ENCODE assay signal across 25 cellular contexts in the genomic region with DNA sequence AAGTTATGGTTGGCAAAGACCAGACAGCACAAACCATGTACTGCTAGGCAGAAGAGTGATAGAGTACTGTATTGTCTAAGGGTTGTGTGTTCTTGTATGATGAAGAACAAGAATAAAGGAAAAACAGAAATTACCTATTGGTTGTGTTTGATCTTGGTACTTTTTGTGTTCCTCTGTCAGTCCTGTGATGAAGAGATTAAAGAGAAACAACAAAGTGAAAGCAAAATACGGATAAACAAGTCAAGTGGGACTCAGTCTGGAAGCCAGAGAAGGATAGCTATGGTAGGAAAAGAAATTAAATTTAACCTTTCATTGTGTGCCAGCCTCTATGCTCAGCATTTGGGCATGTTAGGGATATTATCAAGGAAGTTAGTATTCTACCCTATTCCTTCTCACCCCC.
DNase-seq lines count a peak whose midpoint lies in the region; ATAC-seq, FAIRE-seq and TF ChIP-seq lines count a peak whose summit lies in the region.
"Had no signal": no experiment of that assay in that cellular context is flagged by ENCODE, and none has a peak within 500 bp of the region (broad histone marks: within the 10 kb centered on the region; RNA-seq: fewer than 3 reads in every experiment).

No MANE protein-coding gene starts in this region.

- ATAC-seq in activated CD8-positive, alpha-beta T cell treated with anti-CD3 and anti-CD28 coated beads, Interleukin-2, amount 10 ng/mL, durations not matched to agents 7 days and 5 days, result peak; percentile 55
- ATAC-seq in activated CD8-positive, alpha-beta T cell treated with anti-CD3 and anti-CD28 coated beads for 36 hours, result no peak
- ATAC-seq in naive thymus-derived CD4-positive, alpha-beta T cell, result peak; percentile 38
- ATAC-seq in pancreas, result no peak
- ATAC-seq: heart left ventricle, left colon, upper lobe of right lung had no signal

- H3K4me3 ChIP-seq in GM23248, result no peak overlapping the region
- H3K4me3 ChIP-seq in naive thymus-derived CD4-positive, alpha-beta T cell (ENCODE audit: low read length), result no peak overlapping the region
- no peak overlapping the region for H3K4me3 ChIP-seq in pancreas
- H3K4me3 ChIP-seq: ascending aorta, heart left ventricle, SJCRH30, upper lobe of right lung had no signal

- intact Hi-C loops in activated CD8-positive, alpha-beta T cell treated with anti-CD3 and anti-CD28 coated beads for 36 hours (cut with micrococcal nuclease), result no loop called here
- intact Hi-C loops in activated T-helper 1 cell treated with anti-CD3 and anti-CD28 coated beads, Interleukin-12 subunit alpha, Interleukin-12 subunit beta, Interleukin-2, Interleukin-4 antibody, amounts not matched to agents 30 ng/mL and 10 ng/mL and 1 ng/mL, durations not matched to agents 14 hours and 24 hours and 36 hours (cut with micrococcal nuclease), result loop anchor here (1.0 kb wide), 1 partner anchor 10 kb away; no protein-coding TSS in a partner anchor
- intact Hi-C loops in naive thymus-derived CD4-positive, alpha-beta T cell (cut with micrococcal nuclease), result loop anchor here in 1 of 2 donors (1.0 kb wide), 1 partner anchor 9 kb away; no protein-coding TSS in a partner anchor
- intact Hi-C loops in pancreas (cut with DNase I), result no loop called here

- peaks cover 28% of the 10 kb centered on the region for H3K4me1 Mint-ChIP-seq in activated CD8-positive, alpha-beta T cell treated with anti-CD3 and anti-CD28 coated beads, Interleukin-2, amount 10 ng/mL, durations not matched to agents 7 days and 5 days (ENCODE audit: low read depth)
- peaks cover 14% of the 10 kb centered on the region for H3K4me1 Mint-ChIP-seq in activated CD8-positive, alpha-beta T cell treated with anti-CD3 and anti-CD28 coated beads for 36 hours (ENCODE audit: low read depth)
- H3K4me1 Mint-ChIP-seq in activated T-helper 1 cell treated with anti-CD3 and anti-CD28 coated beads, Interleukin-12 subunit alpha, Interleukin-12 subunit beta, Interleukin-2, Interleukin-4 antibody, amounts not matched to agents 30 ng/mL and 10 ng/mL and 1 ng/mL, durations not matched to agents 14 hours and 24 hours and 36 hours (ENCODE audit: low read depth), result peaks cover 31% of the 10 kb centered on the region
- H3K4me1 Mint-ChIP-seq in naive thymus-derived CD4-positive, alpha-beta T cell, result peaks cover 17 to 76% (median 57%) of the 10 kb centered on the region in 7 donors
- H3K4me1 Mint-ChIP-seq: naive B cell had no signal

- H3K27me3 ChIP-seq in GM23248 (replicated peaks; ENCODE audit: insufficient read depth) (no peaks in the 10 kb centered on the region), pancreas (no peaks in the 10 kb centered on the region)
- H3K27me3 ChIP-seq in naive thymus-derived CD4-positive, alpha-beta T cell (ENCODE audit: control insufficient read depth in 2 of 2, insufficient read depth in 2 of 2, low read length in 2 of 2), result no peaks in the 10 kb centered on the region
- H3K27me3 ChIP-seq: ascending aorta, dorsolateral prefrontal cortex, heart left ventricle, SJCRH30, upper lobe of right lung had no signal

- H3K9me3 Mint-ChIP-seq in activated CD8-positive, alpha-beta T cell treated with anti-CD3 and anti-CD28 coated beads, Interleukin-2, amount 10 ng/mL, durations not matched to agents 7 days and 5 days (ENCODE audit: insufficient read depth), result peaks cover 6% of the 10 kb centered on the region
- peaks cover 1% of the 10 kb centered on the region for H3K9me3 Mint-ChIP-seq in activated CD8-positive, alpha-beta T cell treated with anti-CD3 and anti-CD28 coated beads for 36 hours
- H3K9me3 Mint-ChIP-seq in activated T-helper 1 cell treated with anti-CD3 and anti-CD28 coated beads, Interleukin-12 subunit alpha, Interleukin-12 subunit beta, Interleukin-2, Interleukin-4 antibody, amounts not matched to agents 30 ng/mL and 10 ng/mL and 1 ng/mL, durations not matched to agents 14 hours and 24 hours and 36 hours, result peaks cover 14% of the 10 kb centered on the region
- peaks cover 0 to 21% (median 8%) of the 10 kb centered on the region in 11 donors for H3K9me3 Mint-ChIP-seq in naive thymus-derived CD4-positive, alpha-beta T cell
- H3K9me3 Mint-ChIP-seq: memory B cell had no signal

- H3K36me3 ChIP-seq in GM23248 (ENCODE audit: low read depth) (no peaks in the 10 kb centered on the region), pancreas (no peaks in the 10 kb centered on the region)
- no peaks in the 10 kb centered on the region for H3K36me3 ChIP-seq in naive thymus-derived CD4-positive, alpha-beta T cell (ENCODE audit: control insufficient read depth in 2 of 3, insufficient read depth in 3 of 3, low read length in 3 of 3)
- H3K36me3 ChIP-seq: ascending aorta, heart left ventricle, SJCRH30, upper lobe of right lung, WERI-Rb-1 had no signal

- H3K36me3 Mint-ChIP-seq in activated CD8-positive, alpha-beta T cell treated with anti-CD3 and anti-CD28 coated beads, Interleukin-2, amount 10 ng/mL, durations not matched to agents 7 days and 5 days (ENCODE audit: low read depth), result peaks cover 34% of the 10 kb centered on the region
- no peaks in the 10 kb centered on the region for H3K36me3 Mint-ChIP-seq in activated CD8-positive, alpha-beta T cell treated with anti-CD3 and anti-CD28 coated beads for 36 hours (ENCODE audit: low read depth)
- peaks cover 17% of the 10 kb centered on the region for H3K36me3 Mint-ChIP-seq in activated T-helper 1 cell treated with anti-CD3 and anti-CD28 coated beads, Interleukin-12 subunit alpha, Interleukin-12 subunit beta, Interleukin-2, Interleukin-4 antibody, amounts not matched to agents 30 ng/mL and 10 ng/mL and 1 ng/mL, durations not matched to agents 14 hours and 24 hours and 36 hours (ENCODE audit: low read depth)
- peaks cover 1 to 52% (median 8%) of the 10 kb centered on the region in 5 donors for H3K36me3 Mint-ChIP-seq in naive thymus-derived CD4-positive, alpha-beta T cell
- H3K36me3 Mint-ChIP-seq: memory B cell, naive B cell had no signal

- H3K27ac ChIP-seq in GM23248 (no peak overlapping the region), pancreas (no peak overlapping the region)
- no peak overlapping the region for H3K27ac ChIP-seq in naive thymus-derived CD4-positive, alpha-beta T cell (ENCODE audit: low read depth, low read length)
- H3K27ac ChIP-seq: ascending aorta, dorsolateral prefrontal cortex, heart left ventricle, SJCRH30, upper lobe of right lung, WERI-Rb-1 had no signal

- no peak for FAIRE-seq in pancreas (lab: Jason Lieb, UNC)
- FAIRE-seq: GM12892 had no signal

- DNase-seq in activated CD8-positive, alpha-beta T cell treated with anti-CD3 and anti-CD28 coated beads, Interleukin-2, amount 10 ng/mL, durations not matched to agents 7 days and 5 days, result no peak
- no peak for DNase-seq in activated CD8-positive, alpha-beta T cell treated with anti-CD3 and anti-CD28 coated beads for 36 hours
- DNase-seq in GM23248, result no peak
- DNase-seq in activated T-helper 1 cell treated with anti-CD3 and anti-CD28 coated beads, Interleukin-12 subunit alpha, Interleukin-12 subunit beta, Interleukin-2, Interleukin-4 antibody, amounts not matched to agents 30 ng/mL and 10 ng/mL and 1 ng/mL, durations not matched to agents 14 hours and 24 hours and 36 hours (ENCODE audit: low spot score), result no peak
- peak in 4 of 9 donors; percentile 12 to 34 (median 22) for DNase-seq in naive thymus-derived CD4-positive, alpha-beta T cell
- DNase-seq in pancreas, result no peak
- no peak for DNase-seq in NCI-H1105 treated with DMSO at 0.1 percent for 48 hours (lab: John Stamatoyannopoulos, UW)
- DNase-seq in superior temporal gyrus (ENCODE audit: extremely low spot score), result no peak
- DNase-seq: activated effector memory CD4-positive, alpha-beta T cell treated with anti-CD3 and anti-CD28 coated beads, Interleukin-2, amount 50 U/mL, for 16 hours; Calu3; dorsolateral prefrontal cortex; heart left ventricle; Karpas-422; left colon; naive B cell; NCI-H1048; NCI-H2029 treated with DMSO at 0.1 percent for 48 hours; NCI-H446; SJCRH30; upper lobe of right lung; WERI-Rb-1 had no signal

- TF ChIP-seq CTCF in activated CD8-positive, alpha-beta T cell treated with anti-CD3 and anti-CD28 coated beads for 36 hours (IDR thresholded peaks at IDR 0.05), result no peak
- no peak for TF ChIP-seq CTCF in pancreas (IDR thresholded peaks at IDR 0.05)

- peak overlapping the region; percentile 19 for H3K4me2 ChIP-seq in GM23248 (ENCODE audit: unreplicated experiment)

- no peaks in the 10 kb centered on the region for H3K4me1 ChIP-seq in GM23248 (ENCODE audit: insufficient read depth)
- H3K4me1 ChIP-seq in naive thymus-derived CD4-positive, alpha-beta T cell (ENCODE audit: control insufficient read depth in 2 of 2, insufficient read depth in 2 of 2, low read length in 2 of 2), result peaks cover 0 to 18% of the 10 kb centered on the region in 2 donors
- H3K4me1 ChIP-seq in pancreas, result peaks cover 0 to 6% (median 0%) of the 10 kb centered on the region in 3 donors
- H3K4me1 ChIP-seq: ascending aorta, heart left ventricle, SJCRH30, upper lobe of right lung had no signal

- no peaks in the 10 kb centered on the region for H3K27me3 Mint-ChIP-seq in activated CD8-positive, alpha-beta T cell treated with anti-CD3 and anti-CD28 coated beads, Interleukin-2, amount 10 ng/mL, durations not matched to agents 7 days and 5 days (ENCODE audit: low read depth)
- no peaks in the 10 kb centered on the region for H3K27me3 Mint-ChIP-seq in activated CD8-positive, alpha-beta T cell treated with anti-CD3 and anti-CD28 coated beads for 36 hours
- peaks cover 2% of the 10 kb centered on the region for H3K27me3 Mint-ChIP-seq in activated T-helper 1 cell treated with anti-CD3 and anti-CD28 coated beads, Interleukin-12 subunit alpha, Interleukin-12 subunit beta, Interleukin-2, Interleukin-4 antibody, amounts not matched to agents 30 ng/mL and 10 ng/mL and 1 ng/mL, durations not matched to agents 14 hours and 24 hours and 36 hours (ENCODE audit: insufficient read depth)
- H3K27me3 Mint-ChIP-seq in naive thymus-derived CD4-positive, alpha-beta T cell, result no peaks in the 10 kb centered on the region
- H3K27me3 Mint-ChIP-seq: central memory CD8-positive, alpha-beta T cell; naive B cell had no signal

- in situ Hi-C loops in GM23248 (cut with MboI), result no loop called here

- H3K9me3 ChIP-seq in GM23248 (ENCODE audit: low read depth) (no peaks in the 10 kb centered on the region), pancreas (no peaks in the 10 kb centered on the region)
- H3K9me3 ChIP-seq in naive thymus-derived CD4-positive, alpha-beta T cell (ENCODE audit: control insufficient read depth in 2 of 3, low read length in 3 of 3), result no peaks in the 10 kb centered on the region
- H3K9me3 ChIP-seq: ascending aorta, heart left ventricle, upper lobe of right lung had no signal

- peak overlapping the region; percentile 52 for H3K4me3 Mint-ChIP-seq in activated CD8-positive, alpha-beta T cell treated with anti-CD3 and anti-CD28 coated beads, Interleukin-2, amount 10 ng/mL, durations not matched to agents 7 days and 5 days
- H3K4me3 Mint-ChIP-seq in activated CD8-positive, alpha-beta T cell treated with anti-CD3 and anti-CD28 coated beads for 36 hours, result no peak overlapping the region
- H3K4me3 Mint-ChIP-seq in activated T-helper 1 cell treated with anti-CD3 and anti-CD28 coated beads, Interleukin-12 subunit alpha, Interleukin-12 subunit beta, Interleukin-2, Interleukin-4 antibody, amounts not matched to agents 30 ng/mL and 10 ng/mL and 1 ng/mL, durations not matched to agents 14 hours and 24 hours and 36 hours, result peak overlapping the region; percentile 77
- peak overlapping the region in 9 of 10 donors; percentile 18 to 80 (median 64) for H3K4me3 Mint-ChIP-seq in naive thymus-derived CD4-positive, alpha-beta T cell
- H3K4me3 Mint-ChIP-seq: central memory CD8-positive, alpha-beta T cell; memory B cell; naive B cell had no signal

- H3K27ac Mint-ChIP-seq in activated CD8-positive, alpha-beta T cell treated with anti-CD3 and anti-CD28 coated beads, Interleukin-2, amount 10 ng/mL, durations not matched to agents 7 days and 5 days, result peak overlapping the region; percentile 31
- no peak overlapping the region for H3K27ac Mint-ChIP-seq in activated CD8-positive, alpha-beta T cell treated with anti-CD3 and anti-CD28 coated beads for 36 hours
- peak overlapping the region; percentile 68 for H3K27ac Mint-ChIP-seq in activated T-helper 1 cell treated with anti-CD3 and anti-CD28 coated beads, Interleukin-12 subunit alpha, Interleukin-12 subunit beta, Interleukin-2, Interleukin-4 antibody, amounts not matched to agents 30 ng/mL and 10 ng/mL and 1 ng/mL, durations not matched to agents 14 hours and 24 hours and 36 hours
- peak overlapping the region in 8 of 9 donors; percentile 37 to 91 (median 70) for H3K27ac Mint-ChIP-seq in naive thymus-derived CD4-positive, alpha-beta T cell
- H3K27ac Mint-ChIP-seq: memory B cell, naive B cell had no signal

- no peaks in the 10 kb centered on the region for H3K79me2 ChIP-seq in GM23248 (ENCODE audit: insufficient read depth)

- WGBS in GM23248 (ENCODE audit: low coverage in 1 of 2, low lambda C conversion rate in 2 of 2, missing lambda C conversion rate in 2 of 2), 2 experiments, result 14 to 17% methylated on average over 1 of the region's 1 CpG
- WGBS in pancreas, 2 donors, result 73 to 88% methylated on average over 1 of the region's 1 CpG

- H2AFZ ChIP-seq in GM23248, result no peak overlapping the region

- H3K9me2 ChIP-seq in GM23248 (ENCODE audit: insufficient read depth), result no peaks in the 10 kb centered on the region; the same call in none of the 2 replicates

- no peak overlapping the region for H3K9ac ChIP-seq in GM23248

- POLR2A ChIA-PET in activated CD8-positive, alpha-beta T cell treated with anti-CD3 and anti-CD28 coated beads, Interleukin-2, amount 10 ng/mL, durations not matched to agents 7 days and 5 days (lab: Charles Lee), result no interaction called here
- POLR2A ChIA-PET in activated CD8-positive, alpha-beta T cell treated with anti-CD3 and anti-CD28 coated beads for 36 hours (lab: Charles Lee), result no interaction called here
- POLR2A ChIA-PET in naive thymus-derived CD4-positive, alpha-beta T cell (lab: Charles Lee), result interaction anchor here (0.7 to 1.6 kb wide), 2 partner anchors 9 to 12 kb away, joined by 3 to 5 read pairs; no protein-coding TSS in a partner anchor

- CTCF ChIA-PET in activated CD8-positive, alpha-beta T cell treated with anti-CD3 and anti-CD28 coated beads, Interleukin-2, amount 10 ng/mL, durations not matched to agents 7 days and 5 days (lab: Charles Lee), result no interaction called here
- CTCF ChIA-PET in activated CD8-positive, alpha-beta T cell treated with anti-CD3 and anti-CD28 coated beads for 36 hours (lab: Charles Lee), result no interaction called here
- CTCF ChIA-PET in naive thymus-derived CD4-positive, alpha-beta T cell (lab: Charles Lee), result no interaction called here

- H3F3A ChIP-seq in GM23248 (ENCODE audit: insufficient read depth), result no peaks in the 10 kb centered on the region

- no peaks in the 10 kb centered on the region for H4K20me1 ChIP-seq in GM23248 (ENCODE audit: insufficient read depth)

Comparison
In these comparisons a context has a peak if more than half of its experiments do, and no peak if none do; other contexts are left out.
1. ATAC-seq: peak in activated CD8-positive, alpha-beta T cell treated with anti-CD3 and anti-CD28 coated beads, Interleukin-2, amount 10 ng/mL, durations not matched to agents 7 days and 5 days (single experiment) and naive thymus-derived CD4-positive, alpha-beta T cell (single experiment); none in activated CD8-positive, alpha-beta T cell treated with anti-CD3 and anti-CD28 coated beads for 36 hours (single experiment) and pancreas (0 of 4).